29 cellular contexts compared by ENCODE assay signal in the genomic region with DNA sequence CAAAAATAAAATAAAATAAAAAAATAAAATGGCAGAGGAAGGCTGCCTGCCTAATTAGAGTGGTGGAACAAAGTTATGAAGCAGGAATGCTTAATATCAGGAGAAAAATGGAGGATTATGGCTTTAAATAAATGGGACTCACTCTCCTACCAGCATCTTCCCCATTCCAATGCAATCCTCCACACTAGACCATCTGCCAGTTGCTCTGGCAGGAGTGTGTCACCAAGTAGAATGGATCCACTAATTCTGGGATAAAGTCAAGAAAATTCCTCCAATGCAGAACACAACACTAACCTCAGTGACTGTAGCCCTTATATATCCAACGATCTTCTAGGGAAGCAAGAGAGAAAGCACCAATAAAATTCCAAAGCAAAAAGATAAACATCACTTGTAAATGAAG.
"Had no signal": no experiment of that assay in that cellular context is flagged by ENCODE, and none has a peak within 500 bp of the region (broad histone marks: within the 10 kb centered on the region; RNA-seq: fewer than 3 reads in every experiment).

No MANE protein-coding gene starts in this region.

- H3K27ac ChIP-seq: neutrophil, pancreas, prostate gland, right lobe of liver, sigmoid colon, skin epidermis, spleen, suprapubic skin, testis, transverse colon, upper lobe of right lung, uterus had no signal

- H3K27me3 ChIP-seq: neutrophil, pancreas, right lobe of liver, sigmoid colon, spleen, suprapubic skin, testis, tibial artery, transverse colon, upper lobe of right lung, uterus had no signal

- H3K36me3 ChIP-seq: neutrophil, pancreas, prostate gland, right lobe of liver, sigmoid colon, spleen, suprapubic skin, tibial artery, transverse colon, upper lobe of right lung, uterus had no signal

- H3K4me2 ChIP-seq: smooth muscle cell had no signal

- H3K9me3 ChIP-seq: neutrophil, pancreas, prostate gland, right lobe of liver, sigmoid colon, spleen, suprapubic skin, testis, tibial artery, transverse colon, upper lobe of right lung, uterus had no signal

- DNase-seq: naive thymus-derived CD8-positive, alpha-beta T cell; nephron progenitor cell; nucleus accumbens; pancreas; right cardiac atrium; right lobe of liver; sigmoid colon; spleen; stimulated activated CD4-positive, alpha-beta T cell treated with anti-CD3 and anti-CD28 coated beads, Interleukin-12 subunit alpha, Interleukin-12 subunit beta, amount 100 ng/mL, for 4 hours; stimulated activated CD4-positive, alpha-beta T cell treated with anti-CD3 and anti-CD28 coated beads, Interleukin-1b, Interleukin-23, amount 100 ng/mL, for 48 hours; stimulated activated CD4-positive, alpha-beta T cell treated with anti-CD3 and anti-CD28 coated beads, Interleukin-4, amount 100 ng/mL, for 1 hour; stimulated activated CD4-positive, alpha-beta T cell treated with anti-CD3 and anti-CD28 coated beads, Interleukin-4, amount 100 ng/mL, for 4 hours; stimulated activated CD8-positive, alpha-beta memory T cell treated with anti-CD3 and anti-CD28 coated beads, Interleukin-4, amount 100 ng/mL, for 48 hours; stimulated activated naive CD4-positive, alpha-beta T cell; stimulated activated naive CD8-positive, alpha-beta T cell treated with anti-CD3 and anti-CD28 coated beads, Interleukin-15, amount 100 ng/mL, for 72 hours; stimulated activated naive CD8-positive, alpha-beta T cell treated with anti-CD3 and anti-CD28 coated beads, Interleukin-15, Interleukin-2, amounts not matched to agents 100 U/mL and 50 U/mL, for 24 hours; substantia nigra; testis; tibial artery; transverse colon; upper lobe of right lung; uterus had no signal

- FAIRE-seq: pancreas had no signal

- H3K4me1 ChIP-seq: pancreas, prostate gland, right lobe of liver, testis, uterus had no signal

- H3K4me3 ChIP-seq: pancreas, prostate gland, right lobe of liver, sigmoid colon, skin epidermis, smooth muscle cell, spleen, suprapubic skin, testis, tibial artery, transverse colon, upper lobe of right lung, uterus had no signal

- ATAC-seq: naive thymus-derived CD8-positive, alpha-beta T cell; natural killer cell treated with Interleukin-12 subunit alpha and Interleukin-12 subunit beta and Interleukin-15 and Interleukin-18, amount 100 ng/mL, for 72 hours; pancreas; right cardiac atrium; right lobe of liver; stimulated activated memory B cell treated with anti-CD40 and anti-IgM and Interleukin-4, amounts not matched to agents 10 μg/mL and 1 μg/mL and 100 μg/mL, for 72 hours; stimulated activated naive CD8-positive, alpha-beta T cell treated with anti-CD3 and anti-CD28 coated beads, Interleukin-15, amount 100 ng/mL, for 72 hours; stimulated activated naive CD8-positive, alpha-beta T cell treated with anti-CD3 and anti-CD28 coated beads, Interleukin-15, Interleukin-2, amounts not matched to agents 100 U/mL and 50 U/mL, for 24 hours; upper lobe of right lung had no signal
